9 cellular contexts compared by ENCODE assay signal in genomic region chr3:45666729-45667440, GRCh38. TPM values are rescaled to one million over a fixed set of nuclear protein-coding genes. Genes with fewer than 3 reads are reported as not detected.
DNase-seq lines count a peak whose midpoint lies in the region; ATAC-seq and TF ChIP-seq lines count a peak whose summit lies in the region.
"Had no signal": no experiment of that assay in that cellular context is flagged by ENCODE, and none has a peak within 500 bp of the region (broad histone marks: within the 10 kb centered on the region; RNA-seq: fewer than 3 reads in every experiment).

No MANE protein-coding gene starts in this region.

- H3K4me2 ChIP-seq in fibroblast of lung (ENCODE audit: extremely low read depth, insufficient read depth, low read length), result peak overlapping the region; percentile 3

- peaks cover 17% of the 10 kb centered on the region for H3K4me1 Mint-ChIP-seq in T-helper 17 cell

- H3K9me3 ChIP-seq in T-helper 17 cell (ENCODE audit: control insufficient read depth, low read length, poor library complexity, severe bottlenecking) (no peaks in the 10 kb centered on the region), fibroblast of lung (ENCODE audit: control insufficient read depth, insufficient read depth, low read depth, low read length) (no peaks in the 10 kb centered on the region)

- TF ChIP-seq CTCF in fibroblast of lung (conservative IDR thresholded peaks at IDR 0.05 in 1 of 2, IDR thresholded peaks at IDR 0.05 in 1 of 2; ENCODE audit: low read depth in 1 of 2, low read length in 2 of 2), result no peak

- no peak for ATAC-seq in T-helper 17 cell

- H4K20me1 ChIP-seq in fibroblast of lung (ENCODE audit: control insufficient read depth, extremely low read depth, insufficient read depth, low read length), result no peaks in the 10 kb centered on the region

- no peaks in the 10 kb centered on the region for H3K27me3 ChIP-seq in fibroblast of lung (ENCODE audit: control insufficient read depth, insufficient read depth, low read length)

- peak overlapping the region; percentile 58 for H3K27ac ChIP-seq in fibroblast of lung (ENCODE audit: insufficient read depth, low read length)

- intact Hi-C loops in posterior vena cava (cut with DNase I), result loop anchor here in 1 of 2 donors (10.0 kb wide), 1 partner anchor 632 kb away; no protein-coding TSS in a partner anchor

- H3K27ac Mint-ChIP-seq in T-helper 17 cell, result peak overlapping the region; percentile 16

- H3K4me3 Mint-ChIP-seq in T-helper 17 cell, result peak overlapping the region; percentile 63

- H3K36me3 ChIP-seq in fibroblast of lung (ENCODE audit: control insufficient read depth, insufficient read depth, low read length), result peaks cover 4% of the 10 kb centered on the region

- H3K79me2 ChIP-seq in fibroblast of lung (ENCODE audit: control insufficient read depth, insufficient read depth, low read length), result peaks cover 11% of the 10 kb centered on the region

- no peaks in the 10 kb centered on the region for H3K27me3 Mint-ChIP-seq in T-helper 17 cell

- peak; percentile 42 for DNase-seq in GM03348 (ENCODE audit: low spot score)
- no peak for DNase-seq in T-helper 17 cell
- peak; percentile 56 to 79 for DNase-seq in fibroblast of lung (ENCODE audit: low read depth in 2 of 2)
- peak; percentile 88 for DNase-seq in posterior vena cava (ENCODE audit: low spot score)
- DNase-seq in KBM-7, result no peak
- no peak for DNase-seq in NCI-H526 (lab: John Stamatoyannopoulos, UW)
- DNase-seq in GM19240 (ENCODE audit: insufficient read length, low spot score), result no peak
- no peak for DNase-seq in SKM-1 treated with dmso at 0.1 percent for 144 hours (lab: John Stamatoyannopoulos, UW; ENCODE audit: unreplicated experiment)
- DNase-seq: activated effector memory CD4-positive, alpha-beta T cell treated with anti-CD3 and anti-CD28 coated beads, Interleukin-2, amount 50 U/mL, for 16 hours had no signal

- H3K36me3 Mint-ChIP-seq in T-helper 17 cell (ENCODE audit: low read depth), result peaks cover 2% of the 10 kb centered on the region

- no peak overlapping the region for H2AFZ ChIP-seq in fibroblast of lung (ENCODE audit: low read length)

- H3K4me3 ChIP-seq in fibroblast of lung (replicated peaks in 1 of 4; ENCODE audit: control extremely low read depth in 1 of 4, insufficient read depth in 1 of 4, low read depth in 3 of 4, low read length in 4 of 4), result no peak overlapping the region

- H3K9ac ChIP-seq in fibroblast of lung (ENCODE audit: insufficient read depth, low read length), result no peak overlapping the region

- in situ Hi-C loops in KBM-7 (cut with MboI; ENCODE audit: low pct_unique_long_range_greater_than_20kb, low sequenced_read_pairs), result loop anchor here (25.0 kb wide), 2 partner anchors 155 to 630 kb away; partner anchors contain the start of gene CLEC3B

- peaks cover 42% of the 10 kb centered on the region for H3K4me1 ChIP-seq in fibroblast of lung (ENCODE audit: control insufficient read depth, extremely low read depth, insufficient read depth, low read length)

RNA-seq across cellular contexts. Expression of gene SACM1L, which starts 22.3 kb away (rescaled TPM):
- total RNA-seq in T-helper 17 cell (10 to 100 TPM; 61.0 to 62.5 TPM), fibroblast of lung (30.0 and 41.8 TPM in 2 replicates), posterior vena cava (10 to 100 TPM; 42.8 to 45.3 TPM)
- polyA plus RNA-seq in fibroblast of lung, result 27.1 and 33.3 TPM in 2 replicates
- 23.3 and 27.6 TPM in 2 replicates for polyA plus RNA-seq in fibroblast of lung (2012)
- 5.0 and 5.6 TPM in 2 replicates for polyA minus RNA-seq in fibroblast of lung (ENCODE audit: low replicate concordance)

Comparison
In these comparisons a context has a peak if more than half of its experiments do, and no peak if none do; other contexts are left out.
1. DNase-seq: peak in GM03348 (single experiment), fibroblast of lung (2 of 2) and posterior vena cava (single experiment); none in T-helper 17 cell (0 of 3), KBM-7 (single experiment), NCI-H526 (0 of 2), GM19240 (single experiment) and SKM-1 treated with dmso at 0.1 percent for 144 hours (single experiment).